ENCODE assay signal across 1 cellular context in genomic region chr20:11846131-11846530, GRCh38.
TF ChIP-seq lines count a peak whose summit lies in the region.

No MANE protein-coding gene starts in this region.

TF ChIP-seq in IMR-90, 13 proteins besides CTCF, POLR2A, EP300 and RAD21 (continued from another document):
- no peak for TF ChIP-seq USF2 (IDR thresholded peaks at IDR 0.05; ENCODE audit: low read depth, low read length)
- no peak for TF ChIP-seq MAFK (IDR thresholded peaks at IDR 0.05; ENCODE audit: low read depth, low read length)
- no peak for TF ChIP-seq NFE2L2 (IDR thresholded peaks at IDR 0.05; ENCODE audit: low read depth, low read length)
- TF ChIP-seq RFX5 (IDR thresholded peaks at IDR 0.05; ENCODE audit: low read depth, low read length) = no peak
- TF ChIP-seq BHLHE40 (IDR thresholded peaks at IDR 0.05; ENCODE audit: low read depth, low read length) = no peak
- no peak for TF ChIP-seq SMC3 (IDR thresholded peaks at IDR 0.05; ENCODE audit: low read depth, low read length)
- no peak for TF ChIP-seq RCOR1 (IDR thresholded peaks at IDR 0.05; ENCODE audit: insufficient replicate concordance, low read length)
- no peak for TF ChIP-seq CHD1 (IDR thresholded peaks at IDR 0.05; ENCODE audit: low read depth, low read length)
